ENCODE assay signal across 17 cellular contexts in the genomic region with DNA sequence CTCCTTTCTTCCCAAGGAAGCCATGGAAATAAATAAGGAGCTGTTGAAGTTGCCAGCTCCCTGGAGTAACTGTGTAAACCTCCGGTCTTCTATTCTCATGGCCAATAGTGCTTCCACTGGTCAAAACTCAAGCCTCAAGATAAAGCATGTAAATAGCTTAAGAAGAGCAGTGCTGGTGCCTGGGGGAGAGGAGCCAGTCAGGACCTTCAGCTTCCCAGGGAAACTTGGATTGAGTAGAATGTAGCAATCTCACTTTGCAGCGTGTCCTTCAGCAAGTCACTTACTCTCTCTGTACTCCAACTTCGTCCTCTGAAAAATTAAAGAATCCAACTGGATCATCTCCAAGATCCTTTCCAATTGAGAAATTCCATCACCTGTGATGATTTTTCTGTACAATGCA. TPM values are rescaled to one million over a fixed set of nuclear protein-coding genes. Genes with fewer than 3 reads are reported as not detected.
DNase-seq lines count a peak whose midpoint lies in the region; ATAC-seq and TF ChIP-seq lines count a peak whose summit lies in the region.
"Had no signal": no experiment of that assay in that cellular context is flagged by ENCODE, and none has a peak within 500 bp of the region (broad histone marks: within the 10 kb centered on the region; RNA-seq: fewer than 3 reads in every experiment).

No MANE protein-coding gene starts in this region.

- H3K36me3 ChIP-seq in IMR-90 (ENCODE audit: control insufficient read depth, insufficient read depth, low read length) (no peaks in the 10 kb centered on the region; the same call in 1 of the 2 replicates), mesenchymal stem cell (ENCODE audit: control insufficient read depth in 1 of 2, insufficient read depth in 2 of 2, low read depth in 1 of 2, low read length in 2 of 2) (peaks cover 0 to 4% of the 10 kb centered on the region in 2 experiments), spleen (no peaks in the 10 kb centered on the region)

- no peak overlapping the region for H3K4me3 Mint-ChIP-seq in brain
- H3K4me3 Mint-ChIP-seq: B cell; CD4-positive, alpha-beta memory T cell had no signal

- intact Hi-C loops in IMR-90 (cut with micrococcal nuclease), result loop anchor here (1.0 kb wide), 2 partner anchors 10 to 21 kb away; no protein-coding TSS in a partner anchor
- intact Hi-C loops in spleen (cut with DNase I; ENCODE audit: low total_unique reads), result no loop called here

- no peaks in the 10 kb centered on the region for H3K27me3 ChIP-seq in IMR-90 (ENCODE audit: control insufficient read depth, insufficient read depth, low read length)
- H3K27me3 ChIP-seq in mesenchymal stem cell (ENCODE audit: control insufficient read depth in 1 of 2, insufficient read depth in 1 of 2, low read length in 2 of 2), result no peaks in the 10 kb centered on the region
- no peaks in the 10 kb centered on the region for H3K27me3 ChIP-seq in spleen (replicated peaks in 1 of 7)

- H3K4me2 ChIP-seq in IMR-90 (ENCODE audit: low read depth, low read length) (no peak overlapping the region), mesenchymal stem cell (ENCODE audit: low read length, poor library complexity, severe bottlenecking) (no peak overlapping the region)

- H3K14ac ChIP-seq in IMR-90 (replicated peaks; ENCODE audit: low read depth, low read length), result peak overlapping the region; percentile 81
- H3K14ac ChIP-seq in mesenchymal stem cell (ENCODE audit: low read length in 2 of 2), result no peak overlapping the region

- in situ Hi-C loops in IMR-90 (cut with MboI; ENCODE audit: low sequenced_read_pairs), result no loop called here

- peaks cover 21% of the 10 kb centered on the region for H4K20me1 ChIP-seq in IMR-90 (ENCODE audit: insufficient read depth, low read length)

- H3K27ac Mint-ChIP-seq in brain, result peak overlapping the region in 3 of 5 experiments; percentile 77 to 95 (median 89)
- H3K27ac Mint-ChIP-seq: B cell; CD4-positive, alpha-beta memory T cell had no signal

- H3K9ac ChIP-seq in IMR-90 (ENCODE audit: low read depth, low read length) (no peak overlapping the region), mesenchymal stem cell (ENCODE audit: low read length) (peak overlapping the region; percentile 66)

- H4K5ac ChIP-seq in IMR-90 (ENCODE audit: low read depth, low read length), result peak overlapping the region; percentile 73

- TF ChIP-seq CTCF in IMR-90 (conservative IDR thresholded peaks at IDR 0.05; ENCODE audit: low read depth, low read length) (no peak), brain (conservative IDR thresholded peaks at IDR 0.05) (no peak), spleen (IDR thresholded peaks at IDR 0.05 in 8 of 11, conservative IDR thresholded peaks at IDR 0.05 in 3 of 11) (no peak)

- H2AFZ ChIP-seq in IMR-90 (replicated peaks; ENCODE audit: low read length, poor library complexity), result no peak overlapping the region
- H2AFZ ChIP-seq in mesenchymal stem cell (ENCODE audit: low read depth, low read length), result no peak overlapping the region

- TF ChIP-seq POLR2A in IMR-90 (IDR thresholded peaks at IDR 0.05; ENCODE audit: low read depth, low read length) (no peak), spleen (IDR thresholded peaks at IDR 0.05) (no peak)

- dilution Hi-C loops in IMR-90 (cut with HindIII; ENCODE audit: low sequenced_read_pairs, unreplicated experiment), result no loop called here

- peak overlapping the region; percentile 82 for H3K18ac ChIP-seq in IMR-90 (ENCODE audit: low read depth, low read length)
- peak overlapping the region; percentile 6 to 90 for H3K18ac ChIP-seq in mesenchymal stem cell (ENCODE audit: low read depth in 1 of 2, low read length in 2 of 2)

- peaks cover 38 to 77% of the 10 kb centered on the region in 2 experiments for H3K79me1 ChIP-seq in IMR-90 (ENCODE audit: low read depth in 1 of 2, low read length in 2 of 2)
- H3K79me1 ChIP-seq in mesenchymal stem cell (replicated peaks; ENCODE audit: low read length, poor library complexity, severe bottlenecking), result peaks cover 30% of the 10 kb centered on the region

- WGBS in IMR-90 (ENCODE audit: extremely low coverage in 2 of 2, insufficient read length in 1 of 2), 2 experiments, result no CpG with 5 or more reads among the region's 3 CpGs
- 100% methylated on average over 2 of the region's 3 CpGs for WGBS in mesenchymal stem cell
- WGBS in spleen, 5 donors, result 85 to 93% (median 87%) methylated on average over 3 of the region's 3 CpGs

- POLR2A ChIA-PET in IMR-90 (lab: Charles Lee; ENCODE audit: unreplicated experiment), result no interaction called here

- no TSS peak for BruUV-seq in IMR-90 (replicated peaks; lab: Mats Ljungman, UMichigan)

- H2AK5ac ChIP-seq in IMR-90 (ENCODE audit: low read depth, low read length) (peak overlapping the region; percentile 81), mesenchymal stem cell (ENCODE audit: low read length, severe bottlenecking) (no peak overlapping the region)

- H4K91ac ChIP-seq in IMR-90 (ENCODE audit: insufficient read depth, low read depth, low read length) (no peak overlapping the region; the same call in 1 of the 2 replicates), mesenchymal stem cell (ENCODE audit: low read length) (no peak overlapping the region)

- H3K23ac ChIP-seq in IMR-90 (ENCODE audit: low read depth, low read length) (peak overlapping the region; percentile 8; the same call in 1 of the 2 replicates), mesenchymal stem cell (ENCODE audit: low read length in 2 of 2) (no peak overlapping the region)

- DNase-seq in IMR-90 (no peak), mesenchymal stem cell (no peak), spleen (peak; percentile 11), iPS-NIHi7 (ENCODE audit: extremely low spot score) (no peak)
- DNase-seq: CD4-positive, alpha-beta memory T cell; DMS79; Karpas-422; MM.1S; NCI-H187 treated with DMSO at 0.1 percent for 48 hours; NCI-H2171 treated with DMSO at 0.1 percent for 48 hours; NCI-H510A; NCI-H82 had no signal

- H3K27me3 Mint-ChIP-seq in brain, result peaks cover 6% of the 10 kb centered on the region

- peak overlapping the region in 1 of 2 experiments; percentile 67; a peak in 1 of 4 replicates for H4K8ac ChIP-seq in IMR-90 (ENCODE audit: low read depth in 2 of 2, low read length in 2 of 2)
- no peak overlapping the region for H4K8ac ChIP-seq in mesenchymal stem cell (ENCODE audit: low read length)

- H3K56ac ChIP-seq in IMR-90 (ENCODE audit: extremely low read depth, insufficient read depth, low read length), result no peak overlapping the region

- peak overlapping the region; percentile 69 for H3K4ac ChIP-seq in IMR-90 (ENCODE audit: low read depth, low read length)
- peak overlapping the region; percentile 40 to 47 for H3K4ac ChIP-seq in mesenchymal stem cell (ENCODE audit: low read depth in 1 of 2, low read length in 2 of 2)

- CTCF ChIA-PET in IMR-90 (lab: Yijun Ruan, JAX), result no interaction called here

- peak overlapping the region; percentile 65; the same call in 1 of the 2 replicates for H3K27ac ChIP-seq in IMR-90 (ENCODE audit: insufficient read depth, low read length)
- H3K27ac ChIP-seq in mesenchymal stem cell (ENCODE audit: low read length, poor library complexity, severe bottlenecking), result no peak overlapping the region
- no peak overlapping the region for H3K27ac ChIP-seq in spleen

- H2BK12ac ChIP-seq in mesenchymal stem cell (ENCODE audit: low read length in 2 of 2), result peak overlapping the region in 1 of 2 experiments; percentile 59

- H2BK5ac ChIP-seq in IMR-90 (ENCODE audit: low read depth, low read length, poor library complexity, severe bottlenecking) (peak overlapping the region; percentile 22), mesenchymal stem cell (ENCODE audit: low read depth, low read length, poor library complexity, severe bottlenecking) (no peak overlapping the region)

- H3K4me3 ChIP-seq in IMR-90 (ENCODE audit: insufficient read depth, low read depth, low read length) (no peak overlapping the region), mesenchymal stem cell (ENCODE audit: insufficient read depth in 1 of 2, low read depth in 1 of 2, low read length in 2 of 2) (no peak overlapping the region), spleen (no peak overlapping the region)

- TF ChIP-seq RAD21 in IMR-90 (IDR thresholded peaks at IDR 0.05; ENCODE audit: low read length), result no peak

- peak overlapping the region; percentile 77; the same call in 1 of the 2 replicates for H2BK20ac ChIP-seq in IMR-90 (ENCODE audit: low read depth, low read length)

- peaks cover 24% of the 10 kb centered on the region for H3K9me1 ChIP-seq in IMR-90 (ENCODE audit: insufficient read depth, low read length)

- peaks cover 29% of the 10 kb centered on the region for H3K4me1 ChIP-seq in IMR-90 (ENCODE audit: control insufficient read depth, insufficient read depth, low read length)
- H3K4me1 ChIP-seq in mesenchymal stem cell (ENCODE audit: control insufficient read depth, insufficient read depth, low read depth, low read length), result peaks cover 14% of the 10 kb centered on the region
- peaks cover 0 to 22% (median 3%) of the 10 kb centered on the region in 6 donors for H3K4me1 ChIP-seq in spleen

- H3K9me3 Mint-ChIP-seq in brain, result peaks cover 0 to 6% (median 3%) of the 10 kb centered on the region in 5 experiments
- H3K9me3 Mint-ChIP-seq: CD4-positive, alpha-beta memory T cell had no signal

- no peaks in the 10 kb centered on the region for H3K9me3 ChIP-seq in IMR-90 (ENCODE audit: control insufficient read depth, insufficient read depth, low read length)
- H3K9me3 ChIP-seq in mesenchymal stem cell (ENCODE audit: control insufficient read depth, low read length), result no peaks in the 10 kb centered on the region
- H3K9me3 ChIP-seq in spleen, result no peaks in the 10 kb centered on the region

- no peak overlapping the region for H2AK9ac ChIP-seq in IMR-90 (replicated peaks; ENCODE audit: low read depth, low read length, poor library complexity)

- H2BK120ac ChIP-seq in IMR-90 (ENCODE audit: low read depth, low read length) (peak overlapping the region; percentile 51; the same call in 1 of the 2 replicates), mesenchymal stem cell (ENCODE audit: low read depth, low read length) (peak overlapping the region; percentile 45)

- ATAC-seq in IMR-90 (ENCODE audit: low read depth), result no peak
- no peak for ATAC-seq in GM19455 (IDR thresholded peaks at IDR 0.05; ENCODE audit: unreplicated experiment)
- no peak for ATAC-seq in GM18870 (IDR thresholded peaks at IDR 0.05; ENCODE audit: unreplicated experiment)

- H2BK15ac ChIP-seq in IMR-90 (ENCODE audit: low read depth, low read length), result peak overlapping the region; percentile 23; the same call in 1 of the 3 replicates
- no peak overlapping the region for H2BK15ac ChIP-seq in mesenchymal stem cell (ENCODE audit: low read depth, poor library complexity, severe bottlenecking)

- H3K36me3 Mint-ChIP-seq in brain, result peaks cover 5% of the 10 kb centered on the region
- H3K36me3 Mint-ChIP-seq: CD4-positive, alpha-beta memory T cell had no signal

- H3K4me1 Mint-ChIP-seq in brain, result peaks cover 51% of the 10 kb centered on the region
- H3K4me1 Mint-ChIP-seq: B cell; CD4-positive, alpha-beta memory T cell had no signal

RNA-seq across cellular contexts. Expression of a gene that starts 44.7 kb away (rescaled TPM):
- total RNA-seq in IMR-90 (2012; rRNA removed) (14.0 and 14.4 TPM in 2 replicates), spleen (10 to 100 TPM; 15.7 to 37.2 (median 27.4) TPM)
- polyA plus RNA-seq in IMR-90 (2012; rRNA removed) (23.1 and 23.6 TPM in 2 replicates), brain (ENCODE audit: insufficient read depth, low read depth, low replicate concordance) (55.4 TPM), spleen (1 to 10 TPM; 1.1 to 3.5 (median 1.2) TPM)
- 11.8 and 15.2 TPM in 2 replicates for polyA plus RNA-seq in IMR-90 (2012; cell fraction: cytosol; rRNA removed)
- 31.9 and 47.5 TPM in 2 replicates for polyA plus RNA-seq in IMR-90 (2012; cell fraction: nucleus; rRNA removed; ENCODE audit: low replicate concordance)
- 51.4 TPM for polyA plus RNA-seq in mesenchymal stem cell (2013, experiment 1 of 2)
- 45.4 TPM for polyA plus RNA-seq in mesenchymal stem cell (2013, experiment 2 of 2)
- total RNA-seq: HepG2 had no signal
- polyA plus RNA-seq: HepG2 had no signal
